In the genomic region with DNA sequence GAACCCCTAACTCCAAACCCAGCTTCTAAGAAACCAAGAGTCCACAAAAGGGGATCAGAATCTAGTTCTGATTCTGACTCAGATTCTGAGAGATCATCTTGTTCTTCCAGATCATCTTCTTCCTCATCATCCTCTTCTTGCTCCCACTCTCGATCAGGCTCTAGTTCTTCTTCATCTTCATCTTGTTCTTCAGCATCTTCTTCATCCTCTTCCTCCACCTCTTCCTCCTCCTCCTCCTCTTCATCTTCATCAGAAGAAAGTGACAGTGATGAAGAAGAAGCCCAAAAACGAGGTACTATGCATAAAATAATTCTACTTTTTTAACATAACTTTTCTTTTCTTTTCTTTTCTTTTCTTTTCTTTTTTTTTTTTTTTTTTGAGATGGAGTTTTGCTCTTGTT, we compare ENCODE assay signal across 29 cellular contexts.
"Had no signal": no experiment of that assay in that cellular context is flagged by ENCODE, and none has a peak within 500 bp of the region (broad histone marks: within the 10 kb centered on the region; RNA-seq: fewer than 3 reads in every experiment).

No MANE protein-coding gene starts in this region.

- H3K9me3 Mint-ChIP-seq: dendritic cell treated with granulocyte-macrophage colony-stimulating factor and Interleukin-4, amounts not matched to agents 40 ng/mL and 50 ng/mL, for 4 days; effector memory CD8-positive, alpha-beta T cell; endodermal cell had no signal

- FAIRE-seq: endometrium, endothelial cell of umbilical vein, frontal cortex had no signal

- H3K4me3 ChIP-seq: colonic mucosa, coronary artery, dorsolateral prefrontal cortex, esophagus muscularis mucosa, esophagus squamous epithelium, gastrocnemius medialis, gastroesophageal sphincter, heart left ventricle, heart right ventricle, hepatocyte had no signal

- H3K4me1 ChIP-seq: colonic mucosa, esophagus muscularis mucosa, esophagus squamous epithelium, foreskin keratinocyte, gastroesophageal sphincter, heart left ventricle had no signal

- H3K9me3 ChIP-seq: colonic mucosa, esophagus muscularis mucosa, esophagus squamous epithelium, gastrocnemius medialis, gastroesophageal sphincter, heart left ventricle, heart right ventricle had no signal

- H3K27ac ChIP-seq: colonic mucosa, coronary artery, dorsolateral prefrontal cortex, epithelial cell of prostate, esophagus muscularis mucosa, esophagus squamous epithelium, foreskin keratinocyte, gastrocnemius medialis, gastroesophageal sphincter, heart left ventricle, heart right ventricle, hepatocyte had no signal

- H3K27me3 Mint-ChIP-seq: dendritic cell treated with granulocyte-macrophage colony-stimulating factor and Interleukin-4, amounts not matched to agents 40 ng/mL and 50 ng/mL, for 4 days; effector memory CD8-positive, alpha-beta T cell had no signal

- H3K27ac Mint-ChIP-seq: dendritic cell treated with granulocyte-macrophage colony-stimulating factor and Interleukin-4, amounts not matched to agents 40 ng/mL and 50 ng/mL, for 4 days; effector memory CD8-positive, alpha-beta T cell; endodermal cell had no signal

- ATAC-seq: effector memory CD8-positive, alpha-beta T cell; esophagus mucosa; foreskin keratinocyte; gastrocnemius medialis; gastroesophageal sphincter; heart left ventricle; heart right ventricle had no signal

- H3K4me3 Mint-ChIP-seq: dendritic cell treated with granulocyte-macrophage colony-stimulating factor and Interleukin-4, amounts not matched to agents 40 ng/mL and 50 ng/mL, for 4 days; effector memory CD8-positive, alpha-beta T cell; endodermal cell had no signal

- DNase-seq: colonic mucosa; cortex of kidney; dermis blood vessel endothelial cell; dorsolateral prefrontal cortex; effector CD4-positive, alpha-beta T cell; effector CD8-positive, alpha-beta T cell; effector memory CD4-positive, alpha-beta T cell; effector memory CD8-positive, alpha-beta T cell; endodermal cell; erythroblast; esophagus squamous epithelium; foreskin fibroblast; foreskin keratinocyte; foreskin melanocyte; gastrocnemius medialis; glutamatergic neuron; head of caudate nucleus; heart left ventricle; heart right ventricle had no signal
